In genomic region chr17:3669085-3669347, GRCh38 we compare ENCODE assay signal across 8 cellular contexts. TPM values are rescaled to one million over a fixed set of nuclear protein-coding genes. Genes with fewer than 3 reads are reported as not detected.
DNase-seq lines count a peak whose midpoint lies in the region; ATAC-seq and TF ChIP-seq lines count a peak whose summit lies in the region.

No MANE protein-coding gene starts in this region.

- CTCF ChIA-PET in A673 (lab: Charles Lee) = no interaction called here

- DNase-seq in A673 (ENCODE audit: low spot score) = no peak
- no peak for DNase-seq in HAP-1 (ENCODE audit: low spot score in 2 of 2)
- no peak for DNase-seq in adipocyte (ENCODE audit: low read depth)
- no peak for DNase-seq in lung (ENCODE audit: low spot score)
- DNase-seq in sciatic nerve (ENCODE audit: low spot score) = no peak
- DNase-seq in head of caudate nucleus = no peak
- DNase-seq in hippocampal formation (lab: John Stamatoyannopoulos, UW) = no peak

- no peaks in the 10 kb centered on the region for H3K9me3 ChIP-seq in A673 (ENCODE audit: low read depth, low read length, poor library complexity, severe bottlenecking)
- no peaks in the 10 kb centered on the region for H3K9me3 ChIP-seq in HAP-1
- no peaks in the 10 kb centered on the region for H3K9me3 ChIP-seq in adipocyte (ENCODE audit: control insufficient read depth, low read length)
- no peaks in the 10 kb centered on the region for H3K9me3 ChIP-seq in lung (ENCODE audit: control insufficient read depth in 2 of 2, insufficient read depth in 1 of 2, low read length in 1 of 2)

- POLR2A ChIA-PET in A673 (lab: Charles Lee; ENCODE audit: low non-redundant PET) = no interaction called here

- WGBS in lung, 2 donors = 0 to 1% methylated on average over 25 to 32 of the region's 32 CpGs

- H3K27me3 ChIP-seq in A673 (replicated peaks; ENCODE audit: insufficient read depth, low read depth, low read length, poor library complexity) = no peaks in the 10 kb centered on the region
- no peaks in the 10 kb centered on the region for H3K27me3 ChIP-seq in HAP-1 (ENCODE audit: low read depth)
- H3K27me3 ChIP-seq in adipocyte (replicated peaks; ENCODE audit: control insufficient read depth, insufficient read depth, low read length) = no peaks in the 10 kb centered on the region
- no peaks in the 10 kb centered on the region for H3K27me3 ChIP-seq in lung (ENCODE audit: control insufficient read depth, insufficient read depth)

- intact Hi-C loops in A673 (cut with micrococcal nuclease; ENCODE audit: unreplicated experiment) (no loop called here), sciatic nerve (cut with DNase I) (no loop called here), head of caudate nucleus (cut with DNase I) (loop anchor here (10.0 kb wide), 2 partner anchors 134 to 624 kb away; no protein-coding TSS in a partner anchor)

- H3K27ac ChIP-seq in A673 (ENCODE audit: low read depth, low read length, poor library complexity, severe bottlenecking) = peak overlapping the region; percentile 92
- H3K27ac ChIP-seq in lung (ENCODE audit: low read depth in 1 of 2, low read length in 1 of 2) = peak overlapping the region; percentile 90 to 94

- TSS peak; percentile 93 for BruUV-seq in A673 (replicated peaks; lab: Mats Ljungman, UMichigan)

- in situ Hi-C loops in HAP-1 (cut with MboI; ENCODE audit: low sequenced_read_pairs) = no loop called here

- ATAC-seq in lung (ENCODE audit: insufficient read depth, low FRiP score) (no peak), GM21737 (IDR thresholded peaks at IDR 0.05; ENCODE audit: unreplicated experiment) (no peak), sciatic nerve (no peak)

- TF ChIP-seq CTCF in A673 (conservative IDR thresholded peaks at IDR 0.05; ENCODE audit: low read depth, low read length) = no peak
- TF ChIP-seq CTCF in lung (IDR thresholded peaks at IDR 0.05; ENCODE audit: control extremely low read depth, extremely low read depth) = no peak

- peak overlapping the region; percentile 93 for H3K9ac ChIP-seq in adipocyte (ENCODE audit: low read length)

- H3K4me3 ChIP-seq in A673 (ENCODE audit: low read depth, low read length, poor library complexity, severe bottlenecking) (peak overlapping the region; percentile 100), HAP-1 (peak overlapping the region; percentile 100), adipocyte (ENCODE audit: low read length) (peak overlapping the region; percentile 88), lung (peak overlapping the region; percentile 96)

- H3K4me1 ChIP-seq in A673 (ENCODE audit: insufficient read depth, low read length, poor library complexity, severe bottlenecking) (peaks cover 7% of the 10 kb centered on the region), HAP-1 (peaks cover 7% of the 10 kb centered on the region; the same call in 1 of the 2 replicates), adipocyte (ENCODE audit: control insufficient read depth, insufficient read depth, low read length) (peaks cover 24% of the 10 kb centered on the region), lung (ENCODE audit: control insufficient read depth in 2 of 2, insufficient read depth in 2 of 2, low read length in 2 of 2) (peaks cover 8 to 9% of the 10 kb centered on the region in 2 donors)

- H3K36me3 ChIP-seq in A673 (ENCODE audit: insufficient read depth, low read length, poor library complexity, severe bottlenecking) (peaks cover 7% of the 10 kb centered on the region), HAP-1 (replicated peaks) (peaks cover 11% of the 10 kb centered on the region), adipocyte (ENCODE audit: control insufficient read depth, insufficient read depth, low read length, severe bottlenecking) (peaks cover 10% of the 10 kb centered on the region), lung (ENCODE audit: control insufficient read depth in 2 of 2, insufficient read depth in 2 of 2, low read length in 2 of 2) (peaks cover 3 to 8% of the 10 kb centered on the region in 2 donors)

RNA-seq across cellular contexts. Expression of gene EMC6, which starts 0.4 kb away (rescaled TPM):
- total RNA-seq in A673 (2021) = 68.7 and 70.9 TPM in 2 replicates
- total RNA-seq in lung = 10 to 100 TPM; 10.9 to 40.0 TPM
- 10 to 100 TPM; 85.0 to 93.4 TPM for polyA plus RNA-seq in lung
- 18.4 TPM for total RNA-seq in sciatic nerve

RNA-seq across cellular contexts. Expression of gene TAX1BP3, which starts 0.6 kb away (rescaled TPM):
- total RNA-seq in A673 (2021) (79.0 and 92.5 TPM in 2 replicates), lung (100 to 1,000 TPM in 1 of 2 donors, 10 to 100 TPM in 1; 71.0 to 146 TPM), sciatic nerve (168 TPM)
- polyA plus RNA-seq in lung = 100 to 1,000 TPM in 1 of 2 donors, 10 to 100 TPM in 1; 69.7 to 123 TPM

RNA-seq across cellular contexts. Expression of gene P2RX5, which starts 26.9 kb away (rescaled TPM):
- total RNA-seq in A673 (2021) (0.45 and 1.4 TPM in 2 replicates), lung (1 to 10 TPM; 2.0 to 4.7 TPM), sciatic nerve (1.8 TPM)
- 1 to 10 TPM; 1.3 to 4.7 TPM for polyA plus RNA-seq in lung

RNA-seq across cellular contexts. Expression of gene CTNS, which starts 32.5 kb away (rescaled TPM):
- 12.6 and 14.3 TPM in 2 replicates for total RNA-seq in A673 (2021)
- 10 to 100 TPM; 14.3 to 24.9 TPM for total RNA-seq in lung
- 10 to 100 TPM in 1 of 2 donors, 1 to 10 TPM in 1; 7.7 to 24.1 TPM for polyA plus RNA-seq in lung
- total RNA-seq in sciatic nerve = 15.7 TPM

RNA-seq across cellular contexts. Expression of gene SHPK, which starts 33.0 kb away (rescaled TPM):
- total RNA-seq in A673 (2021) (20.0 and 22.2 TPM in 2 replicates), lung (10 to 100 TPM; 15.9 to 16.8 TPM), sciatic nerve (17.7 TPM)
- polyA plus RNA-seq in lung = 1 to 10 TPM; 4.9 to 6.7 TPM
